In genomic region chr18:69002233-69002632, GRCh38 we compare ENCODE assay signal across 1 cellular context.
TF ChIP-seq lines count a peak whose summit lies in the region.

No MANE protein-coding gene starts in this region.

TF ChIP-seq in SK-N-SH treated with all-trans-retinoic acid at 6 μM for 48 hours, 23 proteins besides CTCF, POLR2A, EP300 and RAD21 (continued from another document):
- no peak for TF ChIP-seq CSRNP3 (CRISPR knock-in tag; IDR thresholded peaks at IDR 0.05)
- TF ChIP-seq BACH2 (CRISPR knock-in tag; IDR thresholded peaks at IDR 0.05; ENCODE audit: borderline replicate concordance): no peak
- no peak for TF ChIP-seq OSR1 (CRISPR knock-in tag; IDR thresholded peaks at IDR 0.05)
- TF ChIP-seq PATZ1 (CRISPR knock-in tag; IDR thresholded peaks at IDR 0.05; ENCODE audit: borderline replicate concordance): no peak
- TF ChIP-seq TOX (CRISPR knock-in tag; IDR thresholded peaks at IDR 0.05; ENCODE audit: borderline replicate concordance): no peak
- TF ChIP-seq, protein P1, sequence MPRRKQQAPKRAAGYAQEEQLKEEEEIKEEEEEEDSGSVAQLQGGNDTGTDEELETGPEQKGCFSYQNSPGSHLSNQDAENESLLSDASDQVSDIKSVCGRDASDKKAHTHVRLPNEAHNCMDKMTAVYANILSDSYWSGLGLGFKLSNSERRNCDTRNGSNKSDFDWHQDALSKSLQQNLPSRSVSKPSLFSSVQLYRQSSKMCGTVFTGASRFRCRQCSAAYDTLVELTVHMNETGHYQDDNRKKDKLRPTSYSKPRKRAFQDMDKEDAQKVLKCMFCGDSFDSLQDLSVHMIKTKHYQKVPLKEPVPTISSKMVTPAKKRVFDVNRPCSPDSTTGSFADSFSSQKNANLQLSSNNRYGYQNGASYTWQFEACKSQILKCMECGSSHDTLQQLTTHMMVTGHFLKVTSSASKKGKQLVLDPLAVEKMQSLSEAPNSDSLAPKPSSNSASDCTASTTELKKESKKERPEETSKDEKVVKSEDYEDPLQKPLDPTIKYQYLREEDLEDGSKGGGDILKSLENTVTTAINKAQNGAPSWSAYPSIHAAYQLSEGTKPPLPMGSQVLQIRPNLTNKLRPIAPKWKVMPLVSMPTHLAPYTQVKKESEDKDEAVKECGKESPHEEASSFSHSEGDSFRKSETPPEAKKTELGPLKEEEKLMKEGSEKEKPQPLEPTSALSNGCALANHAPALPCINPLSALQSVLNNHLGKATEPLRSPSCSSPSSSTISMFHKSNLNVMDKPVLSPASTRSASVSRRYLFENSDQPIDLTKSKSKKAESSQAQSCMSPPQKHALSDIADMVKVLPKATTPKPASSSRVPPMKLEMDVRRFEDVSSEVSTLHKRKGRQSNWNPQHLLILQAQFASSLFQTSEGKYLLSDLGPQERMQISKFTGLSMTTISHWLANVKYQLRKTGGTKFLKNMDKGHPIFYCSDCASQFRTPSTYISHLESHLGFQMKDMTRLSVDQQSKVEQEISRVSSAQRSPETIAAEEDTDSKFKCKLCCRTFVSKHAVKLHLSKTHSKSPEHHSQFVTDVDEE (CRISPR knock-in tag; IDR thresholded peaks at IDR 0.05): no peak
- no peak for TF ChIP-seq ZNF8 (CRISPR knock-in tag; IDR thresholded peaks at IDR 0.05)
- TF ChIP-seq RARB (CRISPR knock-in tag; IDR thresholded peaks at IDR 0.05): no peak
- TF ChIP-seq ZNF70 (CRISPR knock-in tag; IDR thresholded peaks at IDR 0.05): no peak
- TF ChIP-seq ZFP3 (CRISPR knock-in tag; IDR thresholded peaks at IDR 0.05): no peak
